ENCODE assay signal across 8 cellular contexts in genomic region chr5:173327084-173327947, GRCh38. TPM values are rescaled to one million over a fixed set of nuclear protein-coding genes. Genes with fewer than 3 reads are reported as not detected.
A peak's percentile ranks its signal among the peaks of the same experiment; 100 is the strongest.
DNase-seq lines count a peak whose midpoint lies in the region; ATAC-seq and TF ChIP-seq lines count a peak whose summit lies in the region.

No MANE protein-coding gene starts in this region.

- peak overlapping the region; percentile 99 for H3K4me3 Mint-ChIP-seq in activated CD4-positive, alpha-beta T cell treated with anti-CD3 and anti-CD28 coated beads, Interleukin-2, amount 10 ng/mL, durations not matched to agents 24 days and 14 days
- peak overlapping the region; percentile 66 to 67 for H3K4me3 Mint-ChIP-seq in stimulated activated naive B cell treated with anti-CD40 and anti-IgM and Interleukin-4, amounts not matched to agents 10 μg/mL and 1 μg/mL and 100 μg/mL, for 72 hours

- H3K9me3 Mint-ChIP-seq in activated CD4-positive, alpha-beta T cell treated with anti-CD3 and anti-CD28 coated beads, Interleukin-2, amount 10 ng/mL, durations not matched to agents 24 days and 14 days, result no peaks in the 10 kb centered on the region
- peaks cover 8 to 9% of the 10 kb centered on the region in 2 donors for H3K9me3 Mint-ChIP-seq in stimulated activated naive B cell treated with anti-CD40 and anti-IgM and Interleukin-4, amounts not matched to agents 10 μg/mL and 1 μg/mL and 100 μg/mL, for 72 hours

- TF ChIP-seq CTCF in WERI-Rb-1 (IDR thresholded peaks at IDR 0.05; ENCODE audit: low read depth, low read length), result no peak

- H3K4me1 Mint-ChIP-seq in activated CD4-positive, alpha-beta T cell treated with anti-CD3 and anti-CD28 coated beads, Interleukin-2, amount 10 ng/mL, durations not matched to agents 24 days and 14 days, result peaks cover 51% of the 10 kb centered on the region
- peaks cover 14 to 37% of the 10 kb centered on the region in 2 donors for H3K4me1 Mint-ChIP-seq in stimulated activated naive B cell treated with anti-CD40 and anti-IgM and Interleukin-4, amounts not matched to agents 10 μg/mL and 1 μg/mL and 100 μg/mL, for 72 hours

- H3K36me3 Mint-ChIP-seq in activated CD4-positive, alpha-beta T cell treated with anti-CD3 and anti-CD28 coated beads, Interleukin-2, amount 10 ng/mL, durations not matched to agents 24 days and 14 days (ENCODE audit: low read depth), result peaks cover 57% of the 10 kb centered on the region
- peaks cover 4 to 7% of the 10 kb centered on the region in 2 donors for H3K36me3 Mint-ChIP-seq in stimulated activated naive B cell treated with anti-CD40 and anti-IgM and Interleukin-4, amounts not matched to agents 10 μg/mL and 1 μg/mL and 100 μg/mL, for 72 hours

- no peaks in the 10 kb centered on the region for H3K36me3 ChIP-seq in WERI-Rb-1

- H3K9me3 ChIP-seq in WERI-Rb-1 (ENCODE audit: severe bottlenecking), result no peaks in the 10 kb centered on the region

- no peaks in the 10 kb centered on the region for H3K27me3 Mint-ChIP-seq in activated CD4-positive, alpha-beta T cell treated with anti-CD3 and anti-CD28 coated beads, Interleukin-2, amount 10 ng/mL, durations not matched to agents 24 days and 14 days
- peaks cover 72 to 94% of the 10 kb centered on the region in 2 donors for H3K27me3 Mint-ChIP-seq in stimulated activated naive B cell treated with anti-CD40 and anti-IgM and Interleukin-4, amounts not matched to agents 10 μg/mL and 1 μg/mL and 100 μg/mL, for 72 hours

- intact Hi-C loops in activated CD4-positive, alpha-beta T cell treated with anti-CD3 and anti-CD28 coated beads, Interleukin-2, amount 10 ng/mL, durations not matched to agents 24 days and 14 days (cut with micrococcal nuclease), result loop anchor here (5.0 kb wide), 2 partner anchors 550 to 560 kb away; partner anchors contain the start of gene CPEB4
- intact Hi-C loops in left ventricle myocardium superior (cut with micrococcal nuclease), result no loop called here

- peaks cover 9% of the 10 kb centered on the region for H3K27me3 ChIP-seq in WERI-Rb-1 (ENCODE audit: insufficient read depth, low read depth, severe bottlenecking)

- H3K27ac Mint-ChIP-seq in activated CD4-positive, alpha-beta T cell treated with anti-CD3 and anti-CD28 coated beads, Interleukin-2, amount 10 ng/mL, durations not matched to agents 24 days and 14 days, result peak overlapping the region; percentile 97
- H3K27ac Mint-ChIP-seq in stimulated activated naive B cell treated with anti-CD40 and anti-IgM and Interleukin-4, amounts not matched to agents 10 μg/mL and 1 μg/mL and 100 μg/mL, for 72 hours, result peak overlapping the region; percentile 42

- no peak overlapping the region for H3K27ac ChIP-seq in WERI-Rb-1

- ATAC-seq in left ventricle myocardium superior (no peak), HG03378 (IDR thresholded peaks at IDR 0.05; ENCODE audit: unreplicated experiment) (no peak)
- ATAC-seq in stimulated activated naive B cell treated with anti-CD40 and anti-IgM and Interleukin-4, amounts not matched to agents 10 μg/mL and 1 μg/mL and 100 μg/mL, for 72 hours (replicated peaks), result no peak

- H3K4me3 ChIP-seq in WERI-Rb-1 (ENCODE audit: low read depth, low read length), result peak overlapping the region; percentile 65

- peak; percentile 78 for DNase-seq in activated CD4-positive, alpha-beta T cell treated with anti-CD3 and anti-CD28 coated beads, Interleukin-2, amount 10 ng/mL, durations not matched to agents 24 days and 14 days
- no peak for DNase-seq in activated CD4-positive, alpha-beta T cell treated with anti-CD3 and anti-CD28 coated beads, Interleukin-2, amount 50 U/mL, for 1 hour
- DNase-seq in WERI-Rb-1 (no peak), left ventricle myocardium superior (peak; percentile 43), cerebellar cortex (ENCODE audit: low spot score) (no peak)
- no peak for DNase-seq in stimulated activated naive B cell treated with anti-CD40 and anti-IgM and Interleukin-4, amounts not matched to agents 10 μg/mL and 1 μg/mL and 100 μg/mL, for 72 hours
- DNase-seq in stimulated activated CD4-positive, alpha-beta T cell treated with anti-CD3 and anti-CD28 coated beads, Interleukin-4, amount 100 ng/mL, for 4 hours, result no peak

RNA-seq across cellular contexts. Expression of gene STC2, which starts 0.9 kb away (rescaled TPM):
- 32.8 and 41.0 TPM in 2 replicates for total RNA-seq in activated CD4-positive, alpha-beta T cell treated with anti-CD3 and anti-CD28 coated beads, Interleukin-2, amount 10 ng/mL, durations not matched to agents 24 days and 14 days
- 6.8 TPM for total RNA-seq in left ventricle myocardium superior

Comparison
In these comparisons a context has a peak if more than half of its experiments do, and no peak if none do; other contexts are left out.
1. DNase-seq: peak in activated CD4-positive, alpha-beta T cell treated with anti-CD3 and anti-CD28 coated beads, Interleukin-2, amount 10 ng/mL, durations not matched to agents 24 days and 14 days (single experiment) and left ventricle myocardium superior (single experiment); none in activated CD4-positive, alpha-beta T cell treated with anti-CD3 and anti-CD28 coated beads, Interleukin-2, amount 50 U/mL, for 1 hour (single experiment), WERI-Rb-1 (single experiment), stimulated activated naive B cell treated with anti-CD40 and anti-IgM and Interleukin-4, amounts not matched to agents 10 μg/mL and 1 μg/mL and 100 μg/mL, for 72 hours (single experiment), cerebellar cortex (single experiment) and stimulated activated CD4-positive, alpha-beta T cell treated with anti-CD3 and anti-CD28 coated beads, Interleukin-4, amount 100 ng/mL, for 4 hours (0 of 2).